Comparison of ENCODE assay signal across 12 cellular contexts in the genomic region with DNA sequence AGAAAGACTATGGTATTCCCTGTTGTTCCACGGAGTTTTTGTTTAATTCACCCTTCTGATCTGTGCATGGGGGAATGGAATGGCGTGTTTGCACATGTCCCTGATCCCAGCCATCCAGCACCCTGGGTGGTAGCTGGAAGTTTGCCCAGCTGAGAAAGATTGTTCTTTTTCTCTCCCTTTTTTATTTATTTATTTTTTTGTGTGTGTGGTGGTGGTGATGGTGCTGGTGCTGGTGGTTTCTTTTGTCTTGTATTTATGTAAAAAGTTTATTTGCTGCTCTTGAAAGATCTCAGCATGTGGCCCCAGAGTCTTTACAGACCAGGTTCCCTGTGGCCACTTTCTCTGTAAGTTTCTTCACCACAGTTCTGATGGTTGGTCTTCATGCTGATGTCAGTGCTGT.
A peak's percentile ranks its signal among the peaks of the same experiment; 100 is the strongest.
DNase-seq lines count a peak whose midpoint lies in the region; ATAC-seq and TF ChIP-seq lines count a peak whose summit lies in the region.
"Had no signal": no experiment of that assay in that cellular context is flagged by ENCODE, and none has a peak within 500 bp of the region (broad histone marks: within the 10 kb centered on the region; RNA-seq: fewer than 3 reads in every experiment).

No MANE protein-coding gene starts in this region.

- TF ChIP-seq CTCF in endodermal cell (conservative IDR thresholded peaks at IDR 0.05) = no peak

- peaks cover 42% of the 10 kb centered on the region; the same call in 1 of the 2 replicates for H4K20me1 ChIP-seq in BLaER1

- H3K4me1 ChIP-seq in BLaER1 = peaks cover 32% of the 10 kb centered on the region
- peaks cover 25% of the 10 kb centered on the region for H3K4me1 ChIP-seq in endodermal cell (ENCODE audit: control insufficient read depth, insufficient read depth, low read length)

- H3K27me3 ChIP-seq in BLaER1 (no peaks in the 10 kb centered on the region), H7 (ENCODE audit: control insufficient read depth, insufficient read depth, low read length) (peaks cover 1% of the 10 kb centered on the region; the same call in 1 of the 2 replicates), endodermal cell (ENCODE audit: control insufficient read depth, insufficient read depth, low read length, poor library complexity, severe bottlenecking) (no peaks in the 10 kb centered on the region)
- H3K27me3 ChIP-seq: uterus had no signal

- no peaks in the 10 kb centered on the region for H3K36me3 Mint-ChIP-seq in endodermal cell (ENCODE audit: low read depth)

- H3K27ac Mint-ChIP-seq in endodermal cell = peak overlapping the region; percentile 31
- H3K27ac Mint-ChIP-seq: HFFc6 had no signal

- H3K4me3 ChIP-seq in BLaER1 (no peak overlapping the region), H7 (ENCODE audit: insufficient read depth, low read depth, low read length) (no peak overlapping the region), endodermal cell (ENCODE audit: low read length) (no peak overlapping the region)
- H3K4me3 ChIP-seq: uterus had no signal

- peaks cover 4% of the 10 kb centered on the region; the same call in 1 of the 2 replicates for H3K36me3 ChIP-seq in BLaER1
- no peaks in the 10 kb centered on the region for H3K36me3 ChIP-seq in H7 (replicated peaks; ENCODE audit: control insufficient read depth, insufficient read depth, low read length)
- no peaks in the 10 kb centered on the region for H3K36me3 ChIP-seq in endodermal cell (ENCODE audit: control insufficient read depth, insufficient read depth, low read length)
- H3K36me3 ChIP-seq: uterus had no signal

- H3K27me3 Mint-ChIP-seq in endodermal cell (ENCODE audit: insufficient read depth) = no peaks in the 10 kb centered on the region

- peak; percentile 7 for DNase-seq in H7
- DNase-seq in NCI-H69 (lab: John Stamatoyannopoulos, UW) = peak; percentile 95
- peak; percentile 65 for DNase-seq in endodermal cell
- no peak for DNase-seq in nucleus accumbens (lab: John Stamatoyannopoulos, UW)
- no peak for DNase-seq in islet precursor cell
- no peak for DNase-seq in substantia nigra (lab: John Stamatoyannopoulos, UW)
- DNase-seq: C1 segment of cervical spinal cord, HFFc6, uterus had no signal

- ATAC-seq in HG03378 (IDR thresholded peaks at IDR 0.05; ENCODE audit: unreplicated experiment) = no peak
- ATAC-seq: esophagus mucosa had no signal

- H3K9me3 ChIP-seq in BLaER1 (no peaks in the 10 kb centered on the region), endodermal cell (ENCODE audit: control insufficient read depth, low read length) (no peaks in the 10 kb centered on the region)
- H3K9me3 ChIP-seq: uterus had no signal

- no peak overlapping the region for H3K4me3 Mint-ChIP-seq in endodermal cell
- H3K4me3 Mint-ChIP-seq: HFFc6 had no signal

- H3K9me3 Mint-ChIP-seq in endodermal cell = no peaks in the 10 kb centered on the region
- H3K9me3 Mint-ChIP-seq: HFFc6 had no signal

- WGBS in endodermal cell (ENCODE audit: insufficient coverage in 1 of 2, insufficient read length in 1 of 2), 2 experiments = 25% methylated on average over 1 to 2 of the region's 2 CpGs

- H3K27ac ChIP-seq in BLaER1 (no peak overlapping the region), endodermal cell (ENCODE audit: low read depth, low read length) (no peak overlapping the region), substantia nigra (ENCODE audit: low read depth, low read length, poor library complexity, severe bottlenecking) (no peak overlapping the region)
- H3K27ac ChIP-seq: uterus had no signal

- peak overlapping the region; percentile 8; the same call in 1 of the 2 replicates for H3K4me2 ChIP-seq in BLaER1

- H3K9ac ChIP-seq in BLaER1 = no peak overlapping the region
- no peak overlapping the region for H3K9ac ChIP-seq in endodermal cell (ENCODE audit: extremely low read depth, low read length, poor library complexity, severe bottlenecking)

- peaks cover 70% of the 10 kb centered on the region for H3K4me1 Mint-ChIP-seq in endodermal cell

Comparison
In these comparisons a context has a peak if more than half of its experiments do, and no peak if none do; other contexts are left out.
1. DNase-seq: peak in H7 (single experiment), NCI-H69 (single experiment) and endodermal cell (single experiment); none in nucleus accumbens (0 of 56), islet precursor cell (single experiment) and substantia nigra (0 of 49).